In the genomic region with DNA sequence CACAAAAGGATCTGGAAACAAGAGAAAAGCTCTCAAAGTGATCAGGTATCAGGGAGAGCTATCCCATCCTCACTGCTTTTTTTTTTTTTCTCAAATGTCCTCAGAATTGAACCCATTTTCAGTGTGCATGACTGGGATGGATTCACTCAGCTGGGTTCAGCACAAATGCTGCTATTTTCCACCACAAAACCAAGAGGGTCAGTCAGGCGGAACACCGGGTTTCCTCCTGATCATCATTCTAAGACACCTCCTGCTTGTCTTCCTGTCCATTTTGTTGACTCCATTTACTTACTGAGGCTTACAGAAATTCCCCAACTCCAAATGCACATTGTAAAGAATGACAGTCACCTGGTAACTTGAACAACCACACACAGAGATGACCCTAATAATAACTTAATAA, we compare ENCODE assay signal across 1 cellular context.
TF ChIP-seq lines count a peak whose summit lies in the region.

No MANE protein-coding gene starts in this region.

TF ChIP-seq in HepG2, 621 proteins besides CTCF, POLR2A, EP300 and RAD21 (continued from another document):
- TF ChIP-seq, protein P1, sequence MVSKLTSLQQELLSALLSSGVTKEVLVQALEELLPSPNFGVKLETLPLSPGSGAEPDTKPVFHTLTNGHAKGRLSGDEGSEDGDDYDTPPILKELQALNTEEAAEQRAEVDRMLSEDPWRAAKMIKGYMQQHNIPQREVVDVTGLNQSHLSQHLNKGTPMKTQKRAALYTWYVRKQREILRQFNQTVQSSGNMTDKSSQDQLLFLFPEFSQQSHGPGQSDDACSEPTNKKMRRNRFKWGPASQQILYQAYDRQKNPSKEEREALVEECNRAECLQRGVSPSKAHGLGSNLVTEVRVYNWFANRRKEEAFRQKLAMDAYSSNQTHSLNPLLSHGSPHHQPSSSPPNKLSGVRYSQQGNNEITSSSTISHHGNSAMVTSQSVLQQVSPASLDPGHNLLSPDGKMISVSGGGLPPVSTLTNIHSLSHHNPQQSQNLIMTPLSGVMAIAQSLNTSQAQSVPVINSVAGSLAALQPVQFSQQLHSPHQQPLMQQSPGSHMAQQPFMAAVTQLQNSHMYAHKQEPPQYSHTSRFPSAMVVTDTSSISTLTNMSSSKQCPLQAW (CRISPR knock-in tag; IDR thresholded peaks at IDR 0.05), result no peak
- TF ChIP-seq ZNF713 (CRISPR knock-in tag; IDR thresholded peaks at IDR 0.05), result no peak
- TF ChIP-seq, protein P2, sequence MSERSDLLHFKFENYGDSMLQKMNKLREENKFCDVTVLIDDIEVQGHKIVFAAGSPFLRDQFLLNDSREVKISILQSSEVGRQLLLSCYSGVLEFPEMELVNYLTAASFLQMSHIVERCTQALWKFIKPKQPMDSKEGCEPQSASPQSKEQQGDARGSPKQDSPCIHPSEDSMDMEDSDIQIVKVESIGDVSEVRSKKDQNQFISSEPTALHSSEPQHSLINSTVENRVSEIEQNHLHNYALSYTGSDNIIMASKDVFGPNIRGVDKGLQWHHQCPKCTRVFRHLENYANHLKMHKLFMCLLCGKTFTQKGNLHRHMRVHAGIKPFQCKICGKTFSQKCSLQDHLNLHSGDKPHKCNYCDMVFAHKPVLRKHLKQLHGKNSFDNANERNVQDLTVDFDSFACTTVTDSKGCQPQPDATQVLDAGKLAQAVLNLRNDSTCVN (CRISPR knock-in tag; IDR thresholded peaks at IDR 0.05; ENCODE audit: borderline replicate concordance), result no peak
- TF ChIP-seq ZNF451 (CRISPR knock-in tag; IDR thresholded peaks at IDR 0.05), result no peak
- TF ChIP-seq, protein P3, sequence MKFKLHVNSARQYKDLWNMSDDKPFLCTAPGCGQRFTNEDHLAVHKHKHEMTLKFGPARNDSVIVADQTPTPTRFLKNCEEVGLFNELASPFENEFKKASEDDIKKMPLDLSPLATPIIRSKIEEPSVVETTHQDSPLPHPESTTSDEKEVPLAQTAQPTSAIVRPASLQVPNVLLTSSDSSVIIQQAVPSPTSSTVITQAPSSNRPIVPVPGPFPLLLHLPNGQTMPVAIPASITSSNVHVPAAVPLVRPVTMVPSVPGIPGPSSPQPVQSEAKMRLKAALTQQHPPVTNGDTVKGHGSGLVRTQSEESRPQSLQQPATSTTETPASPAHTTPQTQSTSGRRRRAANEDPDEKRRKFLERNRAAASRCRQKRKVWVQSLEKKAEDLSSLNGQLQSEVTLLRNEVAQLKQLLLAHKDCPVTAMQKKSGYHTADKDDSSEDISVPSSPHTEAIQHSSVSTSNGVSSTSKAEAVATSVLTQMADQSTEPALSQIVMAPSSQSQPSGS (CRISPR knock-in tag; IDR thresholded peaks at IDR 0.05), result no peak
- TF ChIP-seq, protein P4, sequence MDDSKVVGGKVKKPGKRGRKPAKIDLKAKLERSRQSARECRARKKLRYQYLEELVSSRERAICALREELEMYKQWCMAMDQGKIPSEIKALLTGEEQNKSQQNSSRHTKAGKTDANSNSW (CRISPR knock-in tag; IDR thresholded peaks at IDR 0.05; ENCODE audit: borderline replicate concordance), result no peak
- no peak for TF ChIP-seq ZNF224 (CRISPR knock-in tag; IDR thresholded peaks at IDR 0.05)
- TF ChIP-seq, protein P5, sequence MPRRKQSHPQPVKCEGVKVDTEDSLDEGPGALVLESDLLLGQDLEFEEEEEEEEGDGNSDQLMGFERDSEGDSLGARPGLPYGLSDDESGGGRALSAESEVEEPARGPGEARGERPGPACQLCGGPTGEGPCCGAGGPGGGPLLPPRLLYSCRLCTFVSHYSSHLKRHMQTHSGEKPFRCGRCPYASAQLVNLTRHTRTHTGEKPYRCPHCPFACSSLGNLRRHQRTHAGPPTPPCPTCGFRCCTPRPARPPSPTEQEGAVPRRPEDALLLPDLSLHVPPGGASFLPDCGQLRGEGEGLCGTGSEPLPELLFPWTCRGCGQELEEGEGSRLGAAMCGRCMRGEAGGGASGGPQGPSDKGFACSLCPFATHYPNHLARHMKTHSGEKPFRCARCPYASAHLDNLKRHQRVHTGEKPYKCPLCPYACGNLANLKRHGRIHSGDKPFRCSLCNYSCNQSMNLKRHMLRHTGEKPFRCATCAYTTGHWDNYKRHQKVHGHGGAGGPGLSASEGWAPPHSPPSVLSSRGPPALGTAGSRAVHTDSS (CRISPR knock-in tag; conservative IDR thresholded peaks at IDR 0.05), result no peak
- no peak for TF ChIP-seq PHF21A (CRISPR knock-in tag; IDR thresholded peaks at IDR 0.05)
- no peak for TF ChIP-seq KLF6 (CRISPR knock-in tag; IDR thresholded peaks at IDR 0.05)
